ENCODE assay signal across 21 cellular contexts in the genomic region with DNA sequence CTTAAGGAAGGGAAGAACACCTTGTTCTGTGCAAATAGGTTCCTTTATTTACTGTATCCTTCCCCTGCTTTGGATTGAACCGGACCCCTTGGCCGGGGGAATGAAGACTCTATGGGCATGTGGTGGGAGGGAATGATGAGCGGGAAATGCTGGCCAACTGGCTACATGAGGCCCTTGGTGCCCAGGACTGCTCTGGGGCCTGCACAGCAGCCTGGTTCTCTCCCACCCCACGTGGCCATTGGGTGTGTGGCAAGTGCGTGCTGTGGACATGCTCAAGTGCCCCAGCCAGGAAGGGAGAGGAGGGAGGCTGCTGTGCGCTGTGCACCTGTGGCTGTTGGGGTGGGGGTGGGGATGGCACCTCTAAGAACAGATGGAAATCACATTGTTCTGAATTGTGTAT.
"Had no signal": no experiment of that assay in that cellular context is flagged by ENCODE, and none has a peak within 500 bp of the region (broad histone marks: within the 10 kb centered on the region; RNA-seq: fewer than 3 reads in every experiment).

No MANE protein-coding gene starts in this region.

- H3K4me1 ChIP-seq: breast epithelium had no signal

- H3K4me3 ChIP-seq: breast epithelium, MG63, SK-N-MC had no signal

- DNase-seq: activated CD4-positive, alpha-beta T cell treated with anti-CD3 and anti-CD28 coated beads for 4 hours; activated CD8-positive, alpha-beta memory T cell treated with anti-CD3 and anti-CD28 coated beads, Interleukin-2, amount 50 U/mL, for 48 hours; activated CD8-positive, alpha-beta T cell treated with anti-CD3 and anti-CD28 coated beads for 36 hours; activated naive CD4-positive, alpha-beta T cell treated with anti-CD3 and anti-CD28 coated beads, Interleukin-2, amount 50 U/mL, for 16 hours; activated naive CD8-positive, alpha-beta T cell treated with anti-CD3 and anti-CD28 coated beads, Interleukin-2, amount 10 ng/mL, durations not matched to agents 7 days and 5 days; activated T-cell treated with anti-CD3 and anti-CD28 coated beads, Interleukin-2, amount 50 U/mL, for 1 hour; aorta; caudate nucleus; MG63; NCI-H1105 treated with DMSO at 0.1 percent for 48 hours; NCI-H1436 treated with DMSO at 0.1 percent for 48 hours; NCI-H187 treated with DMSO at 0.1 percent for 48 hours; NCI-H2081 treated with DMSO at 0.1 percent for 48 hours; NCI-H526; NCI-H82; NK-92 treated with Interleukin-12 subunit alpha and Interleukin-12 subunit beta, amount 100 ng/mL, for 24 hours; OCI-M1; RPMI8226; T-helper 1 cell had no signal

- H3K9me3 ChIP-seq: breast epithelium, MG63 had no signal

- H3K36me3 ChIP-seq: breast epithelium, MG63 had no signal

- H3K27me3 ChIP-seq: breast epithelium, MG63 had no signal

- H3K27ac ChIP-seq: breast epithelium, SK-N-MC had no signal
